18 cellular contexts compared by ENCODE assay signal in genomic region chr6:154507209-154507898, GRCh38. TPM values are rescaled to one million over a fixed set of nuclear protein-coding genes. Genes with fewer than 3 reads are reported as not detected.
DNase-seq lines count a peak whose midpoint lies in the region; ATAC-seq and TF ChIP-seq lines count a peak whose summit lies in the region.
"Had no signal": no experiment of that assay in that cellular context is flagged by ENCODE, and none has a peak within 500 bp of the region (broad histone marks: within the 10 kb centered on the region; RNA-seq: fewer than 3 reads in every experiment).

No MANE protein-coding gene starts in this region.

- peaks cover 5% of the 10 kb centered on the region for H3K27me3 Mint-ChIP-seq in brain

- TF ChIP-seq RAD21 in liver (IDR thresholded peaks at IDR 0.05) = peak in 1 of 2 donors; percentile 10

- H3K9me3 ChIP-seq in liver (ENCODE audit: control insufficient read depth in 4 of 4, low read length in 3 of 4) (no peaks in the 10 kb centered on the region), spleen (no peaks in the 10 kb centered on the region), adrenal gland (replicated peaks in 1 of 3) (no peaks in the 10 kb centered on the region)
- H3K9me3 ChIP-seq: tibial nerve had no signal

- H3K4me1 Mint-ChIP-seq in brain = peaks cover 56% of the 10 kb centered on the region
- H3K4me1 Mint-ChIP-seq: central memory CD8-positive, alpha-beta T cell had no signal

- H3K27me3 ChIP-seq in liver (ENCODE audit: control insufficient read depth in 4 of 4, insufficient read depth in 4 of 4, low read length in 3 of 4) (no peaks in the 10 kb centered on the region), spleen (replicated peaks in 1 of 7) (peaks cover 0 to 39% (median 9%) of the 10 kb centered on the region in 7 donors), adrenal gland (no peaks in the 10 kb centered on the region)
- H3K27me3 ChIP-seq: tibial nerve had no signal

- peak; percentile 34 for DNase-seq in HuH-7 (ENCODE audit: low spot score)
- no peak for DNase-seq in spleen
- no peak for DNase-seq in adrenal gland
- DNase-seq in SKM-1 (lab: John Stamatoyannopoulos, UW; ENCODE audit: unreplicated experiment) = no peak
- DNase-seq: activated CD4-positive, alpha-beta T cell treated with anti-CD3 and anti-CD28 coated beads, Interleukin-2, amount 50 U/mL, for 1 hour; activated gamma-delta T cell; AML-193; COR-L47; effector memory CD8-positive, alpha-beta T cell; EL; KBM-7; NCI-H2081 had no signal

- H3K27ac Mint-ChIP-seq in brain = peak overlapping the region in 1 of 5 experiments; percentile 54
- H3K27ac Mint-ChIP-seq: effector memory CD8-positive, alpha-beta T cell; natural killer cell treated with Interleukin-12 subunit alpha and Interleukin-12 subunit beta and Interleukin-15 and Interleukin-18, amount 100 ng/mL, for 72 hours had no signal

- peaks cover 0 to 2% (median 0%) of the 10 kb centered on the region in 5 experiments for H3K9me3 Mint-ChIP-seq in brain
- H3K9me3 Mint-ChIP-seq: central memory CD8-positive, alpha-beta T cell; natural killer cell treated with Interleukin-12 subunit alpha and Interleukin-12 subunit beta and Interleukin-15 and Interleukin-18, amount 100 ng/mL, for 72 hours had no signal

- H3K4me3 ChIP-seq in liver (ENCODE audit: low read depth in 1 of 3, low read length in 3 of 3) (peak overlapping the region in 2 of 3 donors; percentile 45 to 81), spleen (peak overlapping the region in 7 of 8 donors; percentile 1 to 84 (median 69)), adrenal gland (no peak overlapping the region)

- H3K36me3 Mint-ChIP-seq in brain = peaks cover 10% of the 10 kb centered on the region
- H3K36me3 Mint-ChIP-seq: natural killer cell treated with Interleukin-12 subunit alpha and Interleukin-12 subunit beta and Interleukin-15 and Interleukin-18, amount 100 ng/mL, for 72 hours had no signal

- intact Hi-C loops in spleen (cut with DNase I; ENCODE audit: low total_unique reads) (no loop called here), adrenal gland (cut with DNase I) (no loop called here)

- H3K4me3 Mint-ChIP-seq in brain = peak overlapping the region; percentile 52 to 99 (median 66)
- H3K4me3 Mint-ChIP-seq: central memory CD8-positive, alpha-beta T cell; effector memory CD8-positive, alpha-beta T cell; natural killer cell treated with Interleukin-12 subunit alpha and Interleukin-12 subunit beta and Interleukin-15 and Interleukin-18, amount 100 ng/mL, for 72 hours had no signal

- TF ChIP-seq POLR2A in spleen (IDR thresholded peaks at IDR 0.05) = no peak
- TF ChIP-seq POLR2A in adrenal gland (IDR thresholded peaks at IDR 0.05) = no peak

- no peaks in the 10 kb centered on the region for H3K36me3 ChIP-seq in liver (ENCODE audit: control insufficient read depth in 4 of 4, insufficient read depth in 3 of 4, low read depth in 1 of 4, low read length in 3 of 4)
- no peaks in the 10 kb centered on the region for H3K36me3 ChIP-seq in spleen
- no peaks in the 10 kb centered on the region for H3K36me3 ChIP-seq in adrenal gland (replicated peaks in 1 of 2)
- H3K36me3 ChIP-seq: tibial nerve had no signal

- H3K9ac ChIP-seq in liver (ENCODE audit: low read depth in 1 of 2, low read length in 2 of 2) = peak overlapping the region in 1 of 2 donors; percentile 61

- 28% methylated on average over 11 of the region's 11 CpGs for WGBS in liver
- 75 to 84% (median 80%) methylated on average over 11 of the region's 11 CpGs for WGBS in spleen, 5 donors
- WGBS in adrenal gland, 4 donors = 84 to 86% (median 86%) methylated on average over 11 of the region's 11 CpGs

- H3K4me1 ChIP-seq in liver (ENCODE audit: control insufficient read depth in 4 of 4, insufficient read depth in 4 of 4, low read length in 3 of 4) (peaks cover 2 to 38% (median 29%) of the 10 kb centered on the region in 4 donors), spleen (peaks cover 5 to 51% (median 32%) of the 10 kb centered on the region in 6 donors), adrenal gland (replicated peaks in 1 of 2) (peaks cover 5 to 12% of the 10 kb centered on the region in 2 donors)

- TF ChIP-seq CTCF in brain (conservative IDR thresholded peaks at IDR 0.05) = no peak
- TF ChIP-seq CTCF in liver (IDR thresholded peaks at IDR 0.05; ENCODE audit: low read depth, low read length, missing input control) = no peak
- no peak for TF ChIP-seq CTCF in spleen (IDR thresholded peaks at IDR 0.05 in 8 of 11, conservative IDR thresholded peaks at IDR 0.05 in 3 of 11)
- TF ChIP-seq CTCF in adrenal gland (IDR thresholded peaks at IDR 0.05) = no peak

- H3K27ac ChIP-seq in liver (ENCODE audit: low read depth in 1 of 2, low read length in 2 of 2) (peak overlapping the region; percentile 1 to 75), spleen (peak overlapping the region in 2 of 8 donors; percentile 24 to 88), adrenal gland (no peak overlapping the region)

- no peak for ATAC-seq in GM19397 (IDR thresholded peaks at IDR 0.05; ENCODE audit: unreplicated experiment)
- ATAC-seq: effector memory CD8-positive, alpha-beta T cell; natural killer cell treated with Interleukin-12 subunit alpha and Interleukin-12 subunit beta and Interleukin-15 and Interleukin-18, amount 100 ng/mL, for 72 hours had no signal

TF ChIP-seq in liver, 16 proteins besides CTCF, POLR2A, EP300 and RAD21:
- TF ChIP-seq, protein P1, sequence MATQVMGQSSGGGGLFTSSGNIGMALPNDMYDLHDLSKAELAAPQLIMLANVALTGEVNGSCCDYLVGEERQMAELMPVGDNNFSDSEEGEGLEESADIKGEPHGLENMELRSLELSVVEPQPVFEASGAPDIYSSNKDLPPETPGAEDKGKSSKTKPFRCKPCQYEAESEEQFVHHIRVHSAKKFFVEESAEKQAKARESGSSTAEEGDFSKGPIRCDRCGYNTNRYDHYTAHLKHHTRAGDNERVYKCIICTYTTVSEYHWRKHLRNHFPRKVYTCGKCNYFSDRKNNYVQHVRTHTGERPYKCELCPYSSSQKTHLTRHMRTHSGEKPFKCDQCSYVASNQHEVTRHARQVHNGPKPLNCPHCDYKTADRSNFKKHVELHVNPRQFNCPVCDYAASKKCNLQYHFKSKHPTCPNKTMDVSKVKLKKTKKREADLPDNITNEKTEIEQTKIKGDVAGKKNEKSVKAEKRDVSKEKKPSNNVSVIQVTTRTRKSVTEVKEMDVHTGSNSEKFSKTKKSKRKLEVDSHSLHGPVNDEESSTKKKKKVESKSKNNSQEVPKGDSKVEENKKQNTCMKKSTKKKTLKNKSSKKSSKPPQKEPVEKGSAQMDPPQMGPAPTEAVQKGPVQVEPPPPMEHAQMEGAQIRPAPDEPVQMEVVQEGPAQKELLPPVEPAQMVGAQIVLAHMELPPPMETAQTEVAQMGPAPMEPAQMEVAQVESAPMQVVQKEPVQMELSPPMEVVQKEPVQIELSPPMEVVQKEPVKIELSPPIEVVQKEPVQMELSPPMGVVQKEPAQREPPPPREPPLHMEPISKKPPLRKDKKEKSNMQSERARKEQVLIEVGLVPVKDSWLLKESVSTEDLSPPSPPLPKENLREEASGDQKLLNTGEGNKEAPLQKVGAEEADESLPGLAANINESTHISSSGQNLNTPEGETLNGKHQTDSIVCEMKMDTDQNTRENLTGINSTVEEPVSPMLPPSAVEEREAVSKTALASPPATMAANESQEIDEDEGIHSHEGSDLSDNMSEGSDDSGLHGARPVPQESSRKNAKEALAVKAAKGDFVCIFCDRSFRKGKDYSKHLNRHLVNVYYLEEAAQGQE (IDR thresholded peaks at IDR 0.05) = no peak
- TF ChIP-seq GABPA (IDR thresholded peaks at IDR 0.05 in 1 of 2, conservative IDR thresholded peaks at IDR 0.05 in 1 of 2) (no peak), YY1 (IDR thresholded peaks at IDR 0.05) (peak; percentile 66), SP1 (IDR thresholded peaks at IDR 0.05) (peak; percentile 47), FOXA2 (IDR thresholded peaks at IDR 0.05) (peak; percentile 21), FOXA1 (IDR thresholded peaks at IDR 0.05) (no peak), EGR1 (IDR thresholded peaks at IDR 0.05; ENCODE audit: low read depth in 2 of 2) (no peak), JUND (IDR thresholded peaks at IDR 0.05) (peak in 1 of 2 donors; percentile 29), NR2F2 (IDR thresholded peaks at IDR 0.05) (no peak), MAX (IDR thresholded peaks at IDR 0.05) (no peak), ATF3 (IDR thresholded peaks at IDR 0.05) (no peak), HNF4A (conservative IDR thresholded peaks at IDR 0.05) (peak; percentile 69 to 83), RXRA (IDR thresholded peaks at IDR 0.05) (peak; percentile 23 to 24), HNF4G (IDR thresholded peaks at IDR 0.05) (no peak), TAF1 (conservative IDR thresholded peaks at IDR 0.05) (no peak)
- TF ChIP-seq, protein P2, sequence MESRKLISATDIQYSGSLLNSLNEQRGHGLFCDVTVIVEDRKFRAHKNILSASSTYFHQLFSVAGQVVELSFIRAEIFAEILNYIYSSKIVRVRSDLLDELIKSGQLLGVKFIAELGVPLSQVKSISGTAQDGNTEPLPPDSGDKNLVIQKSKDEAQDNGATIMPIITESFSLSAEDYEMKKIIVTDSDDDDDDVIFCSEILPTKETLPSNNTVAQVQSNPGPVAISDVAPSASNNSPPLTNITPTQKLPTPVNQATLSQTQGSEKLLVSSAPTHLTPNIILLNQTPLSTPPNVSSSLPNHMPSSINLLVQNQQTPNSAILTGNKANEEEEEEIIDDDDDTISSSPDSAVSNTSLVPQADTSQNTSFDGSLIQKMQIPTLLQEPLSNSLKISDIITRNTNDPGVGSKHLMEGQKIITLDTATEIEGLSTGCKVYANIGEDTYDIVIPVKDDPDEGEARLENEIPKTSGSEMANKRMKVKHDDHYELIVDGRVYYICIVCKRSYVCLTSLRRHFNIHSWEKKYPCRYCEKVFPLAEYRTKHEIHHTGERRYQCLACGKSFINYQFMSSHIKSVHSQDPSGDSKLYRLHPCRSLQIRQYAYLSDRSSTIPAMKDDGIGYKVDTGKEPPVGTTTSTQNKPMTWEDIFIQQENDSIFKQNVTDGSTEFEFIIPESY (IDR thresholded peaks at IDR 0.05) = no peak

RNA-seq across cellular contexts. Expression of gene CNKSR3, which starts 3.1 kb away (rescaled TPM):
- 72.5 TPM for polyA plus RNA-seq in brain (ENCODE audit: insufficient read depth, low read depth, low replicate concordance)
- total RNA-seq in liver = 10 to 100 TPM in 1 of 2 donors, 1 to 10 TPM in 1; 6.4 to 22.7 TPM
- 10 to 100 TPM; 12.3 to 17.7 TPM for polyA plus RNA-seq in liver
- total RNA-seq in spleen = 10 to 100 TPM; 10.6 to 45.0 (median 21.4) TPM
- 1 to 10 TPM; 1.7 to 5.9 (median 1.8) TPM for polyA plus RNA-seq in spleen
- 1 to 10 TPM; 1.3 to 7.0 (median 2.1) TPM for total RNA-seq in adrenal gland
- 1 to 10 TPM; 1.1 to 5.3 (median 2.8) TPM for polyA plus RNA-seq in adrenal gland

Comparison
In these comparisons a context has a peak if more than half of its experiments do, and no peak if none do; other contexts are left out.
1. H3K27ac ChIP-seq: peak in liver (2 of 2); none in adrenal gland (0 of 5).
2. H3K4me3 ChIP-seq: peak in liver (2 of 3) and spleen (7 of 8); none in adrenal gland (0 of 4).